In the genomic region with DNA sequence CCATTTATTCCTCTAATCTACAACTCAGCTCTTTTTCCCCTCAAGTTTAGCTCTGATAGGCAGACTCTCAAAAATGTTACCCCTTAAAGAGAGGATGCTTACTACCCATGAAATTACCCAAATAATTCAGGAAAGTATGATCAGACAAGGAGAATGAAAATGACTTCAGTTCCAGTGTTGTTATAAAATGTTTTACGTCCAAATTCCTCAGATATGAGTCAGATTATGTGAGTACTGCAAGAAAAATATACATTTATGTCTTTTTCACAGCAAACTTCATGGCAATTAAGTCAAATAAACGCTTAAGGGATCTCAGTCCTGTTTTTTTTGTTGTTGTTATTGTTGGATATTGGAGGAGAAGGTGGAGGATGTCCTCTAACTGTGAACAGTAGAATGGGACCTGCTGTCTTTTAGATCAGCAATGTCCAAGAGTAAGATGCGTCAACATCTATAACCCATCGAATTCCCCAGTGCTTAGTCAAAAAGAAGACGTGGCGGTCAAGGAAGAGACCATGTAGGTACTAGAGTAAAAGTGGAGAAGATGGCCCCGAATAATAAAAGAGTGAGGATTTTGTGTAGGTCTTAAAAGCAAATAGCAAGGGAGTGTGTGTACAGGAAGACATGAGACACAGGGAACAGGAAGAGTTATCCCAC, we compare ENCODE assay signal across 20 cellular contexts.
DNase-seq lines count a peak whose midpoint lies in the region; ATAC-seq and TF ChIP-seq lines count a peak whose summit lies in the region.
"Had no signal": no experiment of that assay in that cellular context is flagged by ENCODE, and none has a peak within 500 bp of the region (broad histone marks: within the 10 kb centered on the region; RNA-seq: fewer than 3 reads in every experiment).

No MANE protein-coding gene starts in this region.

- BruUV-seq in A673 (replicated peaks; lab: Mats Ljungman, UMichigan) = no TSS peak

- no peaks in the 10 kb centered on the region for H3K9me2 ChIP-seq in GM23248 (ENCODE audit: insufficient read depth)

- DNase-seq in GM23248 = peak; percentile 76
- peak; percentile 58 for DNase-seq in T1000 (lab: John Stamatoyannopoulos, UW)
- DNase-seq in fibroblast of gingiva (ENCODE audit: low read depth) = peak; percentile 47
- peak; percentile 39 for DNase-seq in skeletal muscle cell (ENCODE audit: low read depth)
- no peak for DNase-seq in activated T-helper 2 cell treated with anti-CD3 and anti-CD28 coated beads, Interferon-gamma antibody, Interleukin-2, Interleukin-4, amounts not matched to agents 10 μg/mL and 5 μg/mL and 100 μg/mL, durations not matched to agents 14 hours and 24 hours and 36 hours (ENCODE audit: low spot score)
- no peak for DNase-seq in A673 (ENCODE audit: low spot score)
- DNase-seq in mesothelial cell of epicardium (ENCODE audit: low spot score in 2 of 2, unreplicated experiment in 2 of 2) = no peak
- DNase-seq: activated CD4-positive, alpha-beta T cell treated with anti-CD3 and anti-CD28 coated beads, Interleukin-2, amount 10 ng/mL, durations not matched to agents 24 days and 14 days; activated CD8-positive, alpha-beta memory T cell treated with anti-CD3 and anti-CD28 coated beads, Interleukin-2, amount 50 U/mL, for 4 hours; dorsolateral prefrontal cortex; hippocampal formation; NCI-H1048; NCI-H2081 treated with DMSO at 0.1 percent for 48 hours; NCI-H524 had no signal

- H3K27me3 ChIP-seq in GM23248 (replicated peaks; ENCODE audit: insufficient read depth) (no peaks in the 10 kb centered on the region), A673 (replicated peaks; ENCODE audit: insufficient read depth, low read depth, low read length, poor library complexity) (peaks cover 98% of the 10 kb centered on the region)
- H3K27me3 ChIP-seq: ascending aorta had no signal

- TF ChIP-seq CTCF in A673 (conservative IDR thresholded peaks at IDR 0.05; ENCODE audit: low read depth, low read length) (no peak), mesothelial cell of epicardium (IDR thresholded peaks at IDR 0.05; ENCODE audit: unreplicated experiment) (no peak)

- H4K20me1 ChIP-seq in GM23248 (ENCODE audit: insufficient read depth) = no peaks in the 10 kb centered on the region

- H3K9me3 ChIP-seq in GM23248 (ENCODE audit: low read depth) = no peaks in the 10 kb centered on the region
- H3K9me3 ChIP-seq in A673 (ENCODE audit: low read depth, low read length, poor library complexity, severe bottlenecking) = no peaks in the 10 kb centered on the region
- H3K9me3 ChIP-seq: ascending aorta had no signal

- no peak overlapping the region for H3K4me3 ChIP-seq in GM23248
- no peak overlapping the region for H3K4me3 ChIP-seq in skeletal muscle cell (ENCODE audit: low read depth, low read length)
- no peak overlapping the region for H3K4me3 ChIP-seq in A673 (ENCODE audit: low read depth, low read length, poor library complexity, severe bottlenecking)
- H3K4me3 ChIP-seq: ascending aorta, dorsolateral prefrontal cortex had no signal

- H3K9ac ChIP-seq in GM23248 = no peak overlapping the region

- CTCF ChIA-PET in A673 (lab: Charles Lee) = no interaction called here

- H3K36me3 Mint-ChIP-seq in activated T-helper 2 cell treated with anti-CD3 and anti-CD28 coated beads, Interferon-gamma antibody, Interleukin-2, Interleukin-4, amounts not matched to agents 10 μg/mL and 5 μg/mL and 100 μg/mL, durations not matched to agents 14 hours and 24 hours and 36 hours (ENCODE audit: low read depth) = no peaks in the 10 kb centered on the region
- H3K36me3 Mint-ChIP-seq in mesothelial cell of epicardium = no peaks in the 10 kb centered on the region
- H3K36me3 Mint-ChIP-seq: stimulated activated memory B cell treated with anti-CD40 and anti-IgM and Interleukin-4, amounts not matched to agents 10 μg/mL and 1 μg/mL and 100 μg/mL, for 72 hours had no signal

- in situ Hi-C loops in GM23248 (cut with MboI) = no loop called here

- H3K4me2 ChIP-seq in GM23248 (ENCODE audit: unreplicated experiment) = peak overlapping the region; percentile 58

- intact Hi-C loops in activated T-helper 2 cell treated with anti-CD3 and anti-CD28 coated beads, Interferon-gamma antibody, Interleukin-2, Interleukin-4, amounts not matched to agents 10 μg/mL and 5 μg/mL and 100 μg/mL, durations not matched to agents 14 hours and 24 hours and 36 hours (cut with micrococcal nuclease) = no loop called here
- intact Hi-C loops in A673 (cut with micrococcal nuclease; ENCODE audit: unreplicated experiment) = loop anchor here (10.0 kb wide), 1 partner anchor 567 kb away; no protein-coding TSS in a partner anchor

- ATAC-seq in HG02759 (IDR thresholded peaks at IDR 0.05; ENCODE audit: unreplicated experiment) = no peak
- ATAC-seq: stimulated activated memory B cell treated with anti-CD40 and anti-IgM and Interleukin-4, amounts not matched to agents 10 μg/mL and 1 μg/mL and 100 μg/mL, for 72 hours had no signal

- no peak overlapping the region for H3K4me3 Mint-ChIP-seq in activated T-helper 2 cell treated with anti-CD3 and anti-CD28 coated beads, Interferon-gamma antibody, Interleukin-2, Interleukin-4, amounts not matched to agents 10 μg/mL and 5 μg/mL and 100 μg/mL, durations not matched to agents 14 hours and 24 hours and 36 hours (ENCODE audit: low read depth)
- H3K4me3 Mint-ChIP-seq in mesothelial cell of epicardium = no peak overlapping the region
- H3K4me3 Mint-ChIP-seq: activated CD4-positive, alpha-beta T cell treated with anti-CD3 and anti-CD28 coated beads, Interleukin-2, amount 10 ng/mL, durations not matched to agents 24 days and 14 days; neural crest cell; stimulated activated memory B cell treated with anti-CD40 and anti-IgM and Interleukin-4, amounts not matched to agents 10 μg/mL and 1 μg/mL and 100 μg/mL, for 72 hours had no signal

- no peak overlapping the region for H3K27ac Mint-ChIP-seq in activated T-helper 2 cell treated with anti-CD3 and anti-CD28 coated beads, Interferon-gamma antibody, Interleukin-2, Interleukin-4, amounts not matched to agents 10 μg/mL and 5 μg/mL and 100 μg/mL, durations not matched to agents 14 hours and 24 hours and 36 hours
- H3K27ac Mint-ChIP-seq in mesothelial cell of epicardium = no peak overlapping the region
- H3K27ac Mint-ChIP-seq: activated CD4-positive, alpha-beta T cell treated with anti-CD3 and anti-CD28 coated beads, Interleukin-2, amount 10 ng/mL, durations not matched to agents 24 days and 14 days; stimulated activated memory B cell treated with anti-CD40 and anti-IgM and Interleukin-4, amounts not matched to agents 10 μg/mL and 1 μg/mL and 100 μg/mL, for 72 hours had no signal

- 66 to 67% methylated on average over 7 of the region's 7 CpGs for WGBS in GM23248 (ENCODE audit: low coverage in 1 of 2, low lambda C conversion rate in 2 of 2, missing lambda C conversion rate in 2 of 2), 2 experiments

- H3K79me2 ChIP-seq in GM23248 (ENCODE audit: insufficient read depth) = no peaks in the 10 kb centered on the region

- H3K9me3 Mint-ChIP-seq in activated T-helper 2 cell treated with anti-CD3 and anti-CD28 coated beads, Interferon-gamma antibody, Interleukin-2, Interleukin-4, amounts not matched to agents 10 μg/mL and 5 μg/mL and 100 μg/mL, durations not matched to agents 14 hours and 24 hours and 36 hours = no peaks in the 10 kb centered on the region
- H3K9me3 Mint-ChIP-seq in mesothelial cell of epicardium = no peaks in the 10 kb centered on the region
- H3K9me3 Mint-ChIP-seq: activated CD4-positive, alpha-beta T cell treated with anti-CD3 and anti-CD28 coated beads, Interleukin-2, amount 10 ng/mL, durations not matched to agents 24 days and 14 days; neural crest cell; stimulated activated memory B cell treated with anti-CD40 and anti-IgM and Interleukin-4, amounts not matched to agents 10 μg/mL and 1 μg/mL and 100 μg/mL, for 72 hours had no signal

- H2AFZ ChIP-seq in GM23248 = 0 out of 2 replicates have a peak overlapping the region, but pooled peaks have one; percentile 51

- peaks cover 55% of the 10 kb centered on the region for H3K4me1 ChIP-seq in GM23248 (ENCODE audit: insufficient read depth)
- no peaks in the 10 kb centered on the region for H3K4me1 ChIP-seq in A673 (ENCODE audit: insufficient read depth, low read length, poor library complexity, severe bottlenecking)
- H3K4me1 ChIP-seq: ascending aorta had no signal

- no peaks in the 10 kb centered on the region for H3K4me1 Mint-ChIP-seq in activated T-helper 2 cell treated with anti-CD3 and anti-CD28 coated beads, Interferon-gamma antibody, Interleukin-2, Interleukin-4, amounts not matched to agents 10 μg/mL and 5 μg/mL and 100 μg/mL, durations not matched to agents 14 hours and 24 hours and 36 hours (ENCODE audit: low read depth)
- H3K4me1 Mint-ChIP-seq in mesothelial cell of epicardium = peaks cover 43% of the 10 kb centered on the region
- H3K4me1 Mint-ChIP-seq: activated CD4-positive, alpha-beta T cell treated with anti-CD3 and anti-CD28 coated beads, Interleukin-2, amount 10 ng/mL, durations not matched to agents 24 days and 14 days; neural crest cell; stimulated activated memory B cell treated with anti-CD40 and anti-IgM and Interleukin-4, amounts not matched to agents 10 μg/mL and 1 μg/mL and 100 μg/mL, for 72 hours had no signal

- POLR2A ChIA-PET in A673 (lab: Charles Lee; ENCODE audit: low non-redundant PET) = no interaction called here

- no peaks in the 10 kb centered on the region for H3K27me3 Mint-ChIP-seq in activated T-helper 2 cell treated with anti-CD3 and anti-CD28 coated beads, Interferon-gamma antibody, Interleukin-2, Interleukin-4, amounts not matched to agents 10 μg/mL and 5 μg/mL and 100 μg/mL, durations not matched to agents 14 hours and 24 hours and 36 hours (ENCODE audit: low read depth)
- peaks cover 3% of the 10 kb centered on the region for H3K27me3 Mint-ChIP-seq in mesothelial cell of epicardium (ENCODE audit: low read depth)
- H3K27me3 Mint-ChIP-seq: stimulated activated memory B cell treated with anti-CD40 and anti-IgM and Interleukin-4, amounts not matched to agents 10 μg/mL and 1 μg/mL and 100 μg/mL, for 72 hours had no signal

- H3F3A ChIP-seq in GM23248 (ENCODE audit: insufficient read depth) = peaks cover 31% of the 10 kb centered on the region

- H3K27ac ChIP-seq in GM23248 (peak overlapping the region; percentile 19; the same call in 1 of the 2 replicates), A673 (ENCODE audit: low read depth, low read length, poor library complexity, severe bottlenecking) (no peak overlapping the region)
- H3K27ac ChIP-seq: ascending aorta, C4-2B, dorsolateral prefrontal cortex, HL-60 had no signal

- no peaks in the 10 kb centered on the region for H3K36me3 ChIP-seq in GM23248 (ENCODE audit: low read depth)
- no peaks in the 10 kb centered on the region for H3K36me3 ChIP-seq in A673 (ENCODE audit: insufficient read depth, low read length, poor library complexity, severe bottlenecking)
- H3K36me3 ChIP-seq: ascending aorta had no signal

Comparison
In these comparisons a context has a peak if more than half of its experiments do, and no peak if none do; other contexts are left out.
1. DNase-seq: peak in GM23248 (single experiment), T1000 (single experiment), fibroblast of gingiva (single experiment) and skeletal muscle cell (single experiment); none in activated T-helper 2 cell treated with anti-CD3 and anti-CD28 coated beads, Interferon-gamma antibody, Interleukin-2, Interleukin-4, amounts not matched to agents 10 μg/mL and 5 μg/mL and 100 μg/mL, durations not matched to agents 14 hours and 24 hours and 36 hours (single experiment), A673 (single experiment) and mesothelial cell of epicardium (0 of 2).